36 cellular contexts compared by ENCODE assay signal in genomic region chr7:534075-534474, GRCh38.
"Had no signal": no experiment of that assay in that cellular context is flagged by ENCODE, and none has a peak within 500 bp of the region (broad histone marks: within the 10 kb centered on the region; RNA-seq: fewer than 3 reads in every experiment).

No MANE protein-coding gene starts in this region.

- H3K36me3 Mint-ChIP-seq: activated naive CD8-positive, alpha-beta T cell; WTC11 had no signal

- H3K9me3 ChIP-seq: adrenal gland, ascending aorta, esophagus muscularis mucosa, gastrocnemius medialis, heart left ventricle had no signal

- H3K4me1 Mint-ChIP-seq: activated CD4-positive, alpha-beta memory T cell treated with anti-CD3 and anti-CD28 coated beads, Interleukin-2, amount 10 ng/mL, durations not matched to agents 7 days and 5 days; activated CD4-positive, alpha-beta T cell treated with anti-CD3 and anti-CD28 coated beads, Interleukin-2, amount 10 ng/mL, durations not matched to agents 7 days and 5 days; central memory CD8-positive, alpha-beta T cell; endodermal cell had no signal

- H3K4me3 Mint-ChIP-seq: activated CD4-positive, alpha-beta memory T cell treated with anti-CD3 and anti-CD28 coated beads, Interleukin-2, amount 10 ng/mL, durations not matched to agents 7 days and 5 days; activated CD4-positive, alpha-beta T cell treated with anti-CD3 and anti-CD28 coated beads, Interleukin-2, amount 10 ng/mL, durations not matched to agents 7 days and 5 days; activated naive CD8-positive, alpha-beta T cell; activated naive CD8-positive, alpha-beta T cell treated with anti-CD3 and anti-CD28 coated beads, Interleukin-2, amount 50 U/mL, for 24 hours; activated T-cell treated with anti-CD3 and anti-CD28 coated beads, Interleukin-2, amount 50 U/mL, for 24 hours; activated T-cell treated with anti-CD3 and anti-CD28 coated beads, Interleukin-2, amount 50 U/mL, for 72 hours; central memory CD8-positive, alpha-beta T cell; dendritic cell treated with granulocyte-macrophage colony-stimulating factor and Interleukin-4, amounts not matched to agents 40 ng/mL and 50 ng/mL, for 4 days; endodermal cell; WTC11 had no signal

- H3K27ac Mint-ChIP-seq: activated CD4-positive, alpha-beta memory T cell treated with anti-CD3 and anti-CD28 coated beads, Interleukin-2, amount 10 ng/mL, durations not matched to agents 7 days and 5 days; activated CD4-positive, alpha-beta T cell treated with anti-CD3 and anti-CD28 coated beads, Interleukin-2, amount 10 ng/mL, durations not matched to agents 7 days and 5 days; activated naive CD8-positive, alpha-beta T cell; activated naive CD8-positive, alpha-beta T cell treated with anti-CD3 and anti-CD28 coated beads, Interleukin-2, amount 50 U/mL, for 24 hours; activated T-cell treated with anti-CD3 and anti-CD28 coated beads, Interleukin-2, amount 50 U/mL, for 24 hours; activated T-cell treated with anti-CD3 and anti-CD28 coated beads, Interleukin-2, amount 50 U/mL, for 72 hours; dendritic cell treated with granulocyte-macrophage colony-stimulating factor and Interleukin-4, amounts not matched to agents 40 ng/mL and 50 ng/mL, for 4 days; endodermal cell; WTC11 had no signal

- H3K27me3 Mint-ChIP-seq: activated CD4-positive, alpha-beta T cell treated with anti-CD3 and anti-CD28 coated beads, Interleukin-2, amount 10 ng/mL, durations not matched to agents 7 days and 5 days had no signal

- H3K36me3 ChIP-seq: adrenal gland, ascending aorta, brain microvascular endothelial cell, esophagus muscularis mucosa, gastrocnemius medialis, heart left ventricle had no signal

- DNase-seq: activated CD4-positive, alpha-beta memory T cell treated with anti-CD3 and anti-CD28 coated beads, Interleukin-2, amount 10 ng/mL, durations not matched to agents 7 days and 5 days; activated CD4-positive, alpha-beta T cell treated with anti-CD3 and anti-CD28 coated beads for 1 hour; activated CD4-positive, alpha-beta T cell treated with anti-CD3 and anti-CD28 coated beads for 4 hours; activated CD4-positive, alpha-beta T cell treated with anti-CD3 and anti-CD28 coated beads, Interleukin-2, amount 10 ng/mL, durations not matched to agents 7 days and 5 days; activated CD4-positive, alpha-beta T cell treated with anti-CD3 and anti-CD28 coated beads, Interleukin-2, amount 50 U/mL, for 4 hours; activated CD8-positive, alpha-beta memory T cell treated with anti-CD3 and anti-CD28 coated beads, Interleukin-2, amount 50 U/mL, for 48 hours; activated effector memory CD4-positive, alpha-beta T cell treated with Interleukin-2 at 50 U/mL for 16 hours; activated gamma-delta T cell treated with Interleukin-2 at 50 U/mL for 16 hours; activated naive CD4-positive, alpha-beta T cell treated with anti-CD3 and anti-CD28 coated beads, Interleukin-2, amount 50 U/mL, for 16 hours; activated naive CD4-positive, alpha-beta T cell treated with Interleukin-2 at 50 U/mL for 16 hours; activated naive CD8-positive, alpha-beta T cell treated with anti-CD3 and anti-CD28 coated beads, Interleukin-2, amount 50 U/mL, for 24 hours; activated T-cell treated with anti-CD3 and anti-CD28 coated beads for 4 hours; activated T-cell treated with anti-CD3 and anti-CD28 coated beads, Interleukin-2, amount 50 U/mL, for 24 hours; activated T-cell treated with anti-CD3 and anti-CD28 coated beads, Interleukin-2, amount 50 U/mL, for 72 hours; adrenal gland; amygdala; brain microvascular endothelial cell; dorsolateral prefrontal cortex; effector memory CD4-positive, alpha-beta T cell; endodermal cell; erythroblast; foreskin keratinocyte; gastrocnemius medialis; glutamatergic neuron; heart left ventricle; T-helper 2 cell had no signal

- H3K27me3 ChIP-seq: adrenal gland, ascending aorta, brain microvascular endothelial cell, dorsolateral prefrontal cortex, heart left ventricle had no signal

- H3K9me3 Mint-ChIP-seq: activated CD4-positive, alpha-beta memory T cell treated with anti-CD3 and anti-CD28 coated beads, Interleukin-2, amount 10 ng/mL, durations not matched to agents 7 days and 5 days; activated CD4-positive, alpha-beta T cell treated with anti-CD3 and anti-CD28 coated beads, Interleukin-2, amount 10 ng/mL, durations not matched to agents 7 days and 5 days; activated naive CD8-positive, alpha-beta T cell treated with anti-CD3 and anti-CD28 coated beads, Interleukin-2, amount 50 U/mL, for 24 hours; activated T-cell treated with anti-CD3 and anti-CD28 coated beads, Interleukin-2, amount 50 U/mL, for 24 hours; activated T-cell treated with anti-CD3 and anti-CD28 coated beads, Interleukin-2, amount 50 U/mL, for 72 hours; central memory CD8-positive, alpha-beta T cell; dendritic cell treated with granulocyte-macrophage colony-stimulating factor and Interleukin-4, amounts not matched to agents 40 ng/mL and 50 ng/mL, for 4 days; endodermal cell; WTC11 had no signal

- H3K4me3 ChIP-seq: adrenal gland, ascending aorta, coronary artery, dorsolateral prefrontal cortex, esophagus muscularis mucosa, gastrocnemius medialis, heart left ventricle had no signal

- FAIRE-seq: bronchial epithelial cell, TTC549 had no signal

- H3K4me1 ChIP-seq: gastrocnemius medialis had no signal

- H3K27ac ChIP-seq: adrenal gland, ascending aorta, brain microvascular endothelial cell, coronary artery, dorsolateral prefrontal cortex, esophagus muscularis mucosa, foreskin keratinocyte, gastrocnemius medialis, heart left ventricle, VCaP had no signal
